1 cellular context compared by ENCODE assay signal in the genomic region with DNA sequence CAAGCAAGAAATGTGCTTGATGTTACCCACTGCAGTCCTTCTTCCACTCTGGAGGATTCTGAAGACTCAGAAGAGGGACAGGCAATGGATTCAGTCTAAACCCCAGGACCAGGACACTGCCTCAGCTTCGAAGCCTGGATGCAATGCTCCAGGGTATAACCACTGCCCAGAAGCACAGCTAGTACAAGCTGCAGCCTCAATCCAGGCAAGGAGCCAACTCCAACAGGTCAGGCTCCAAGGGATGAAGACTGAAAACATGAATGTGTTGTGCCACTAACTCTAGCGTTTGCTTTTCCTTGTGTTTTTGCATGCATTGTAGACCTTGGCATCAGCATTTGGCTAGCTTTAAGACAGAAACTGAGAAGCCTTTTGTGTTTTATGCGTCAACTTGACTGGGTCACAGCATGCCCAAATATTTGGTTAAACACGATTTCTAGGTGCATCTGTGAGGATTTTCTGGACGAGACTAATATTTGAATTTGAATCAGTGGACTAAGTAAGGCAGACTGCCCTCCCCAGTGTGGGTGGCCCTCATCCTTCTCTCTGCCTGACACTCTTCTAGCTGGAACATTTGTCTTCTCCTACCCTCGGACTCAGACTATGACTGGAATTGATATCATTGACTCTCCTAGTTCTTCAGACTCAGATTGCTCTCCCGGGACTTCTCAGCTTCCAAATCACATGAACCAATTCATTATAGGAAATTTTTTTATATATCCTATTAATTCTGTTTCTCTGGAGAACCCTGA.
TF ChIP-seq lines count a peak whose summit lies in the region.

No MANE protein-coding gene starts in this region.

TF ChIP-seq in IMR-90, 13 proteins besides CTCF, POLR2A, EP300 and RAD21 (continued from another document):
- TF ChIP-seq, protein P1, sequence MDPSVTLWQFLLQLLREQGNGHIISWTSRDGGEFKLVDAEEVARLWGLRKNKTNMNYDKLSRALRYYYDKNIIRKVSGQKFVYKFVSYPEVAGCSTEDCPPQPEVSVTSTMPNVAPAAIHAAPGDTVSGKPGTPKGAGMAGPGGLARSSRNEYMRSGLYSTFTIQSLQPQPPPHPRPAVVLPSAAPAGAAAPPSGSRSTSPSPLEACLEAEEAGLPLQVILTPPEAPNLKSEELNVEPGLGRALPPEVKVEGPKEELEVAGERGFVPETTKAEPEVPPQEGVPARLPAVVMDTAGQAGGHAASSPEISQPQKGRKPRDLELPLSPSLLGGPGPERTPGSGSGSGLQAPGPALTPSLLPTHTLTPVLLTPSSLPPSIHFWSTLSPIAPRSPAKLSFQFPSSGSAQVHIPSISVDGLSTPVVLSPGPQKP (IDR thresholded peaks at IDR 0.05; ENCODE audit: borderline replicate concordance, low read depth, low read length), result no peak
- TF ChIP-seq MXI1 (IDR thresholded peaks at IDR 0.05; ENCODE audit: borderline replicate concordance, low read depth, low read length) (no peak), BHLHE40 (IDR thresholded peaks at IDR 0.05; ENCODE audit: low read depth, low read length) (no peak), MAZ (IDR thresholded peaks at IDR 0.05; ENCODE audit: borderline replicate concordance, low read depth, low read length) (no peak), NFE2L2 (IDR thresholded peaks at IDR 0.05; ENCODE audit: low read depth, low read length) (no peak), SMC3 (IDR thresholded peaks at IDR 0.05; ENCODE audit: low read depth, low read length) (no peak)
- TF ChIP-seq, protein P2, sequence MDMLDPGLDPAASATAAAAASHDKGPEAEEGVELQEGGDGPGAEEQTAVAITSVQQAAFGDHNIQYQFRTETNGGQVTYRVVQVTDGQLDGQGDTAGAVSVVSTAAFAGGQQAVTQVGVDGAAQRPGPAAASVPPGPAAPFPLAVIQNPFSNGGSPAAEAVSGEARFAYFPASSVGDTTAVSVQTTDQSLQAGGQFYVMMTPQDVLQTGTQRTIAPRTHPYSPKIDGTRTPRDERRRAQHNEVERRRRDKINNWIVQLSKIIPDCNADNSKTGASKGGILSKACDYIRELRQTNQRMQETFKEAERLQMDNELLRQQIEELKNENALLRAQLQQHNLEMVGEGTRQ (IDR thresholded peaks at IDR 0.05; ENCODE audit: low read depth, low read length), result no peak
